In genomic region chr20:44887466-44887865, GRCh38 we compare ENCODE assay signal across 8 cellular contexts. TPM values are rescaled to one million over a fixed set of nuclear protein-coding genes. Genes with fewer than 3 reads are reported as not detected.
A peak's percentile ranks its signal among the peaks of the same experiment; 100 is the strongest.
DNase-seq lines count a peak whose midpoint lies in the region; ATAC-seq and TF ChIP-seq lines count a peak whose summit lies in the region.

No MANE protein-coding gene starts in this region.

- BruUV-seq in PC-9 (replicated peaks; lab: Mats Ljungman, UMichigan), result no TSS peak

- peaks cover 28% of the 10 kb centered on the region for H3K4me1 Mint-ChIP-seq in endothelial cell (ENCODE audit: unreplicated experiment)
- peaks cover 23% of the 10 kb centered on the region for H3K4me1 Mint-ChIP-seq in progenitor cell of endocrine pancreas (ENCODE audit: low read depth)

- no peak for TF ChIP-seq CTCF in PC-9 (conservative IDR thresholded peaks at IDR 0.05)
- no peak for TF ChIP-seq CTCF in endothelial cell (IDR thresholded peaks at IDR 0.05; ENCODE audit: unreplicated experiment)
- TF ChIP-seq CTCF in progenitor cell of endocrine pancreas (IDR thresholded peaks at IDR 0.05; ENCODE audit: unreplicated experiment), result no peak

- H3K4me2 ChIP-seq in PC-9, result peak overlapping the region; percentile 95

- DNase-seq in PC-9 (no peak), endothelial cell (ENCODE audit: low spot score) (no peak), progenitor cell of endocrine pancreas (ENCODE audit: low spot score, unreplicated experiment) (no peak), AG08395 (ENCODE audit: low spot score) (no peak), NCI-H1930 (lab: John Stamatoyannopoulos, UW) (no peak), NCI-H1417 treated with DMSO at 0.1 percent for 48 hours (lab: John Stamatoyannopoulos, UW) (no peak)

- peak overlapping the region; percentile 99 for H3K4me3 Mint-ChIP-seq in endothelial cell (ENCODE audit: unreplicated experiment)
- H3K4me3 Mint-ChIP-seq in progenitor cell of endocrine pancreas (ENCODE audit: low read depth), result peak overlapping the region; percentile 85

- ATAC-seq in HG03159 (IDR thresholded peaks at IDR 0.05; ENCODE audit: unreplicated experiment), result no peak

- no peak overlapping the region for H3K27ac ChIP-seq in PC-9

- H3K79me2 ChIP-seq in PC-9 (ENCODE audit: low read depth), result peaks cover 69% of the 10 kb centered on the region

- peak overlapping the region; percentile 96 for H3K27ac Mint-ChIP-seq in endothelial cell (ENCODE audit: unreplicated experiment)
- no peak overlapping the region for H3K27ac Mint-ChIP-seq in progenitor cell of endocrine pancreas

- H3K36me3 Mint-ChIP-seq in endothelial cell (ENCODE audit: low read depth, unreplicated experiment) (peaks cover 7% of the 10 kb centered on the region), progenitor cell of endocrine pancreas (ENCODE audit: insufficient read depth) (no peaks in the 10 kb centered on the region)

- H3K27me3 Mint-ChIP-seq in endothelial cell (ENCODE audit: unreplicated experiment) (peaks cover 5% of the 10 kb centered on the region), progenitor cell of endocrine pancreas (no peaks in the 10 kb centered on the region)

- H3K9me2 ChIP-seq in PC-9 (ENCODE audit: insufficient read depth), result no peaks in the 10 kb centered on the region

- CTCF ChIA-PET in PC-9 (lab: Charles Lee), result no interaction called here

- H3K36me3 ChIP-seq in PC-9 (ENCODE audit: low read depth), result peaks cover 33% of the 10 kb centered on the region; the same call in 1 of the 2 replicates

- no peaks in the 10 kb centered on the region for H3K27me3 ChIP-seq in PC-9 (ENCODE audit: insufficient read depth, low read depth)

- H4K20me1 ChIP-seq in PC-9 (ENCODE audit: insufficient read depth), result peaks cover 65% of the 10 kb centered on the region

- H2AFZ ChIP-seq in PC-9, result no peak overlapping the region

- no peaks in the 10 kb centered on the region for H3K9me3 ChIP-seq in PC-9 (ENCODE audit: insufficient read depth, low read depth)

- intact Hi-C loops in PC-9 (cut with micrococcal nuclease; ENCODE audit: unreplicated experiment), result no loop called here

- peaks cover 29% of the 10 kb centered on the region for H3F3A ChIP-seq in PC-9 (ENCODE audit: insufficient read depth, low read depth)

- peaks cover 42% of the 10 kb centered on the region for H3K4me1 ChIP-seq in PC-9 (replicated peaks; ENCODE audit: insufficient read depth)

- H3K9me3 Mint-ChIP-seq in endothelial cell (ENCODE audit: unreplicated experiment), result no peaks in the 10 kb centered on the region
- no peaks in the 10 kb centered on the region for H3K9me3 Mint-ChIP-seq in progenitor cell of endocrine pancreas (ENCODE audit: low read depth)

- peak overlapping the region; percentile 98 for H3K4me3 ChIP-seq in GM08714 (ENCODE audit: low read length)
- peak overlapping the region; percentile 94 for H3K4me3 ChIP-seq in PC-9

- POLR2A ChIA-PET in PC-9 (lab: Charles Lee; ENCODE audit: unreplicated experiment), result interaction anchor here (0.5 to 0.6 kb wide), 2 partner anchors 39 to 170 kb away, joined by 5 to 6 read pairs; no protein-coding TSS in a partner anchor

RNA-seq across cellular contexts. Expression of gene YWHAB, which starts 2.0 kb away (rescaled TPM):
- total RNA-seq in PC-9 (2021), result 194 and 249 TPM in 2 replicates
- 183 TPM for total RNA-seq in endothelial cell (ENCODE audit: unreplicated experiment)
- total RNA-seq in progenitor cell of endocrine pancreas, result 125 and 126 TPM in 2 replicates

RNA-seq across cellular contexts. Expression of gene PABPC1L, which starts 22.4 kb away (rescaled TPM):
- total RNA-seq in PC-9 (2021), result 132 and 156 TPM in 2 replicates
- 17.3 TPM for total RNA-seq in endothelial cell (ENCODE audit: unreplicated experiment)
- total RNA-seq in progenitor cell of endocrine pancreas, result 211 and 219 TPM in 2 replicates
